Comparison of ENCODE assay signal across 9 cellular contexts in genomic region chr13:19860884-19861655, GRCh38. TPM values are rescaled to one million over a fixed set of nuclear protein-coding genes. Genes with fewer than 3 reads are reported as not detected.
DNase-seq lines count a peak whose midpoint lies in the region; ATAC-seq and TF ChIP-seq lines count a peak whose summit lies in the region.
"Had no signal": no experiment of that assay in that cellular context is flagged by ENCODE, and none has a peak within 500 bp of the region (broad histone marks: within the 10 kb centered on the region; RNA-seq: fewer than 3 reads in every experiment).

No MANE protein-coding gene starts in this region.

- no peak overlapping the region for H3K9ac ChIP-seq in NT2/D1 (ENCODE audit: insufficient read length, low read depth)

- no peaks in the 10 kb centered on the region for H3K4me1 ChIP-seq in NT2/D1 (ENCODE audit: insufficient read depth, insufficient read length)
- peaks cover 23% of the 10 kb centered on the region for H3K4me1 ChIP-seq in neuron (ENCODE audit: insufficient read depth, low read length)

- no peak overlapping the region for H2AFZ ChIP-seq in neuron (ENCODE audit: low read depth, low read length)

- TF ChIP-seq CTCF in coronary artery (IDR thresholded peaks at IDR 0.05), result no peak

- peaks cover 19% of the 10 kb centered on the region for H3K36me3 ChIP-seq in NT2/D1 (ENCODE audit: insufficient read depth, insufficient read length, low read length)
- H3K36me3 ChIP-seq in neuron (ENCODE audit: insufficient read depth, low read length), result peaks cover 17% of the 10 kb centered on the region
- H3K36me3 ChIP-seq: neutrophil had no signal

- ATAC-seq in GM18870 (IDR thresholded peaks at IDR 0.05; ENCODE audit: unreplicated experiment), result no peak
- no peak for ATAC-seq in HG02642 (IDR thresholded peaks at IDR 0.05; ENCODE audit: poor library complexity, unreplicated experiment)
- ATAC-seq in GM18858 (IDR thresholded peaks at IDR 0.05; ENCODE audit: unreplicated experiment), result no peak

- H3K4me3 ChIP-seq in NT2/D1 (ENCODE audit: insufficient read length, low read depth) (no peak overlapping the region), coronary artery (peak overlapping the region; percentile 80), neuron (ENCODE audit: low read length) (peak overlapping the region; percentile 97)

- H3K9me3 ChIP-seq in NT2/D1 (ENCODE audit: insufficient read depth, low read length) (no peaks in the 10 kb centered on the region), neuron (ENCODE audit: low read length) (peaks cover 6% of the 10 kb centered on the region)
- H3K9me3 ChIP-seq: neutrophil had no signal

- H3K27me3 ChIP-seq in NT2/D1 (ENCODE audit: insufficient read depth, insufficient read length) (no peaks in the 10 kb centered on the region), neuron (ENCODE audit: insufficient read depth, low read length) (no peaks in the 10 kb centered on the region)
- H3K27me3 ChIP-seq: neutrophil had no signal

- DNase-seq in EL (peak; percentile 86), NT2/D1 (ENCODE audit: low read depth, low spot score) (peak; percentile 5), coronary artery (ENCODE audit: low spot score) (no peak), mucosa of gallbladder (ENCODE audit: low spot score) (no peak)

- H3K27ac ChIP-seq in coronary artery, result peak overlapping the region; percentile 62 to 99

RNA-seq across cellular contexts. Expression of gene ZMYM5, which starts 2.4 kb away (rescaled TPM):
- total RNA-seq in mucosa of gallbladder, result 11.4 TPM

Comparison
In these comparisons a context has a peak if more than half of its experiments do, and no peak if none do; other contexts are left out.
1. DNase-seq: peak in EL (single experiment) and NT2/D1 (single experiment); none in coronary artery (single experiment) and mucosa of gallbladder (single experiment).